In the genomic region with DNA sequence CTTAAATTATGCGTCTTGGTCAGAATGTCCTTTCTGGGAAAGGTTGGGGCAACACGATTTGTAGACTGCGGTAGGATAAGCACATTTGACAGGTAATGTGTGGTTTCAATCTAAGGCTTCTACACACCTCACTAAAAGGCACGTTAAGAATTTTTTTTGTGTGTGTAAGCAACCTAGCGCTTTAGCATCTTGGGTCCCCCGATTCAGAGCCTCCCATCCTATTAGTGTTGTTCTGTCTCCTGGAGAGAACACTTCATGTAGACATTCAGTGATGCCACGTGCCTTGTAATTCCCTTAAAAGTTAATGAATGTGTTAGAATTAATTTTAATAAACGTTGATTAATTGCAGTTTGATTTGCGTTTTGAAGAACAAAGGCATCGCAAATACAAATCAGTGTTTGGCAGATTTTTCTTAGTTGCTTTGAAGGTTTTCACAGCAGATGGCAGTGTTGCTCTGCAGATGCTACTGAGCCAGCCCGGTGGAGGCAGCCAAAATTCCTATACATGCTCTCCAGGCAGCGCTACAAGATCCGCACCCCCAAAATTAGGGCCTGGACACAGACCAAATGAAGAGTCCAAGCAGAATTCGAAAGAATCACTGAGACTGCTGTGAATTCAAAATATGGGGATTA, we compare ENCODE assay signal across 8 cellular contexts.
DNase-seq lines count a peak whose midpoint lies in the region; ATAC-seq and TF ChIP-seq lines count a peak whose summit lies in the region.

No MANE protein-coding gene starts in this region.

- no peaks in the 10 kb centered on the region for H3K27me3 ChIP-seq in hepatocyte

- no peaks in the 10 kb centered on the region for H4K20me1 ChIP-seq in hepatocyte (ENCODE audit: insufficient read depth, poor library complexity, severe bottlenecking)

- no peaks in the 10 kb centered on the region for H3K36me3 Mint-ChIP-seq in activated T-cell treated with anti-CD3 and anti-CD28 coated beads, Interleukin-2, amount 50 U/mL, for 4 hours (ENCODE audit: insufficient read depth)

- peak overlapping the region; percentile 65 for H3K4me2 ChIP-seq in hepatocyte

- 34% methylated on average over 14 of the region's 14 CpGs for WGBS in hepatocyte (ENCODE audit: low lambda C conversion rate, missing lambda C conversion rate)

- no peaks in the 10 kb centered on the region for H3K27me3 Mint-ChIP-seq in activated T-cell treated with anti-CD3 and anti-CD28 coated beads, Interleukin-2, amount 50 U/mL, for 4 hours (ENCODE audit: low read depth)

- no peaks in the 10 kb centered on the region for H3K36me3 ChIP-seq in hepatocyte (replicated peaks; ENCODE audit: insufficient read depth, low read depth)

- H3K9me3 Mint-ChIP-seq in activated T-cell treated with anti-CD3 and anti-CD28 coated beads, Interleukin-2, amount 50 U/mL, for 4 hours, result no peaks in the 10 kb centered on the region

- H3K9me3 ChIP-seq in hepatocyte (ENCODE audit: low read depth), result no peaks in the 10 kb centered on the region

- TF ChIP-seq CTCF in hepatocyte (IDR thresholded peaks at IDR 0.05; ENCODE audit: poor library complexity), result peak; percentile 84

- H3K4me3 ChIP-seq in hepatocyte, result no peak overlapping the region

- H3K4me3 Mint-ChIP-seq in activated T-cell treated with anti-CD3 and anti-CD28 coated beads, Interleukin-2, amount 50 U/mL, for 4 hours, result no peak overlapping the region

- no peaks in the 10 kb centered on the region for H3K4me1 Mint-ChIP-seq in activated T-cell treated with anti-CD3 and anti-CD28 coated beads, Interleukin-2, amount 50 U/mL, for 4 hours (ENCODE audit: low read depth)

- H3K4me1 ChIP-seq in hepatocyte (ENCODE audit: insufficient read depth), result no peaks in the 10 kb centered on the region

- no peaks in the 10 kb centered on the region for H3K9me2 ChIP-seq in hepatocyte (replicated peaks; ENCODE audit: insufficient read depth)

- H2AFZ ChIP-seq in hepatocyte, result peak overlapping the region; percentile 49

- peak; percentile 54 for ATAC-seq in GM18870 (IDR thresholded peaks at IDR 0.05; ENCODE audit: unreplicated experiment)
- no peak for ATAC-seq in activated T-cell treated with anti-CD3 and anti-CD28 coated beads, Interleukin-2, amount 50 U/mL, for 4 hours

- no peaks in the 10 kb centered on the region for H3K79me2 ChIP-seq in hepatocyte

- H3K27ac ChIP-seq in hepatocyte, result peak overlapping the region; percentile 22

- DNase-seq in Ammon's horn (ENCODE audit: low spot score) (peak; percentile 88), NCI-H1417 treated with DMSO at 0.1 percent for 48 hours (lab: John Stamatoyannopoulos, UW) (peak; percentile 27), amniotic stem cell (lab: John Stamatoyannopoulos, UW) (peak; percentile 23), hepatocyte (ENCODE audit: low spot score) (peak; percentile 77), superior temporal gyrus (ENCODE audit: extremely low spot score) (peak; percentile 90)
- DNase-seq in activated T-cell treated with anti-CD3 and anti-CD28 coated beads, Interleukin-2, amount 50 U/mL, for 4 hours, result no peak
- DNase-seq in activated naive CD4-positive, alpha-beta T cell (lab: John Stamatoyannopoulos, UW), result no peak

Comparison
In these comparisons a context has a peak if more than half of its experiments do, and no peak if none do; other contexts are left out.
1. DNase-seq: peak in Ammon's horn (single experiment), NCI-H1417 treated with DMSO at 0.1 percent for 48 hours (single experiment), amniotic stem cell (single experiment), hepatocyte (single experiment) and superior temporal gyrus (single experiment); none in activated T-cell treated with anti-CD3 and anti-CD28 coated beads, Interleukin-2, amount 50 U/mL, for 4 hours (single experiment) and activated naive CD4-positive, alpha-beta T cell (0 of 4).